ENCODE assay signal across 1 cellular context in the genomic region with DNA sequence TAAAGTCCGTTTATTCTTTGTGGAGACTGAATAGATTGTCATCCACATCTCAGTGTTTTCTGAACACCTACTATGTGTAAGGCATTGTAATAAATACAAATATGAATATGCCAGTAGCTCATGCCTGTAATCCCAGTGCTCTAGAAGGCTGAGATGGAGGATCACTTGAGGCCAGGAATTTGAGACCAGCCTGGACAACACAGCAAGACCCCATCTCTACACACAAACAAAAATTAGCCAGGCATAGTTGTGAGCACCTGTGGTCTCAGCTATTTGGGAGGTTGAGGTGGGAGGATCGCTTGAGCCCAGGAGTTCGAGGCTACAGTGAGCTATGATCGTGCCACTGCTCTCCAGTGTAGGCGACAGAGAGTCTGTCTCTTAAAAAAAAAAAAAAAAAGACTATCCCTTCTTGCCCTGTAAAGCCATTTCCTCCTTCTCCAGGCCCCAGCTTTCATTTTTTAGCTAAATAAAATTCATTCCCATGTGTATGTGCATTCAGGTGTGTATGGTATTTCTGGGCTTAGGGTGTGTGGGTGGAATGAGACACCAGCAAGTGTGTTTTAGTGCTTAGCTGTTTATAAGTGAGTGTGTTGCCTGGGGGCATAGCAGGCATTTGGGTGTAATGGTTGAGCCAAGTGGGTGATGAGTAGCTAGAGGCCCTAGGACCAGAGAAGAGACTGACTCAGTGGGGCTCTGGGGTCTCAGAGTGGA.
TF ChIP-seq lines count a peak whose summit lies in the region.

No MANE protein-coding gene starts in this region.

TF ChIP-seq in HepG2, 621 proteins besides CTCF, POLR2A, EP300 and RAD21:
- TF ChIP-seq, protein P1, sequence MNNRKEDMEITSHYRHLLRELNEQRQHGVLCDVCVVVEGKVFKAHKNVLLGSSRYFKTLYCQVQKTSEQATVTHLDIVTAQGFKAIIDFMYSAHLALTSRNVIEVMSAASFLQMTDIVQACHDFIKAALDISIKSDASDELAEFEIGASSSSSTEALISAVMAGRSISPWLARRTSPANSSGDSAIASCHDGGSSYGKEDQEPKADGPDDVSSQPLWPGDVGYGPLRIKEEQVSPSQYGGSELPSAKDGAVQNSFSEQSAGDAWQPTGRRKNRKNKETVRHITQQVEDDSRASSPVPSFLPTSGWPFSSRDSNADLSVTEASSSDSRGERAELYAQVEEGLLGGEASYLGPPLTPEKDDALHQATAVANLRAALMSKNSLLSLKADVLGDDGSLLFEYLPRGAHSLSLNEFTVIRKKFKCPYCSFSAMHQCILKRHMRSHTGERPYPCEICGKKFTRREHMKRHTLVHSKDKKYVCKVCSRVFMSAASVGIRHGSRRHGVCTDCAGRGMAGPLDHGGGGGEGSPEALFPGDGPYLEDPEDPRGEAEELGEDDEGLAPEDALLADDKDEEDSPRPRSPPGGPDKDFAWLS (CRISPR knock-in tag; IDR thresholded peaks at IDR 0.05; ENCODE audit: borderline replicate concordance), result no peak
- TF ChIP-seq, protein P2, sequence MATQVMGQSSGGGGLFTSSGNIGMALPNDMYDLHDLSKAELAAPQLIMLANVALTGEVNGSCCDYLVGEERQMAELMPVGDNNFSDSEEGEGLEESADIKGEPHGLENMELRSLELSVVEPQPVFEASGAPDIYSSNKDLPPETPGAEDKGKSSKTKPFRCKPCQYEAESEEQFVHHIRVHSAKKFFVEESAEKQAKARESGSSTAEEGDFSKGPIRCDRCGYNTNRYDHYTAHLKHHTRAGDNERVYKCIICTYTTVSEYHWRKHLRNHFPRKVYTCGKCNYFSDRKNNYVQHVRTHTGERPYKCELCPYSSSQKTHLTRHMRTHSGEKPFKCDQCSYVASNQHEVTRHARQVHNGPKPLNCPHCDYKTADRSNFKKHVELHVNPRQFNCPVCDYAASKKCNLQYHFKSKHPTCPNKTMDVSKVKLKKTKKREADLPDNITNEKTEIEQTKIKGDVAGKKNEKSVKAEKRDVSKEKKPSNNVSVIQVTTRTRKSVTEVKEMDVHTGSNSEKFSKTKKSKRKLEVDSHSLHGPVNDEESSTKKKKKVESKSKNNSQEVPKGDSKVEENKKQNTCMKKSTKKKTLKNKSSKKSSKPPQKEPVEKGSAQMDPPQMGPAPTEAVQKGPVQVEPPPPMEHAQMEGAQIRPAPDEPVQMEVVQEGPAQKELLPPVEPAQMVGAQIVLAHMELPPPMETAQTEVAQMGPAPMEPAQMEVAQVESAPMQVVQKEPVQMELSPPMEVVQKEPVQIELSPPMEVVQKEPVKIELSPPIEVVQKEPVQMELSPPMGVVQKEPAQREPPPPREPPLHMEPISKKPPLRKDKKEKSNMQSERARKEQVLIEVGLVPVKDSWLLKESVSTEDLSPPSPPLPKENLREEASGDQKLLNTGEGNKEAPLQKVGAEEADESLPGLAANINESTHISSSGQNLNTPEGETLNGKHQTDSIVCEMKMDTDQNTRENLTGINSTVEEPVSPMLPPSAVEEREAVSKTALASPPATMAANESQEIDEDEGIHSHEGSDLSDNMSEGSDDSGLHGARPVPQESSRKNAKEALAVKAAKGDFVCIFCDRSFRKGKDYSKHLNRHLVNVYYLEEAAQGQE (IDR thresholded peaks at IDR 0.05; ENCODE audit: borderline replicate concordance in 1 of 2, low read depth in 1 of 2, low read length in 2 of 2), result no peak
- TF ChIP-seq NR2C2 (CRISPR knock-in tag; IDR thresholded peaks at IDR 0.05; ENCODE audit: borderline replicate concordance), result no peak
- TF ChIP-seq, protein P3, sequence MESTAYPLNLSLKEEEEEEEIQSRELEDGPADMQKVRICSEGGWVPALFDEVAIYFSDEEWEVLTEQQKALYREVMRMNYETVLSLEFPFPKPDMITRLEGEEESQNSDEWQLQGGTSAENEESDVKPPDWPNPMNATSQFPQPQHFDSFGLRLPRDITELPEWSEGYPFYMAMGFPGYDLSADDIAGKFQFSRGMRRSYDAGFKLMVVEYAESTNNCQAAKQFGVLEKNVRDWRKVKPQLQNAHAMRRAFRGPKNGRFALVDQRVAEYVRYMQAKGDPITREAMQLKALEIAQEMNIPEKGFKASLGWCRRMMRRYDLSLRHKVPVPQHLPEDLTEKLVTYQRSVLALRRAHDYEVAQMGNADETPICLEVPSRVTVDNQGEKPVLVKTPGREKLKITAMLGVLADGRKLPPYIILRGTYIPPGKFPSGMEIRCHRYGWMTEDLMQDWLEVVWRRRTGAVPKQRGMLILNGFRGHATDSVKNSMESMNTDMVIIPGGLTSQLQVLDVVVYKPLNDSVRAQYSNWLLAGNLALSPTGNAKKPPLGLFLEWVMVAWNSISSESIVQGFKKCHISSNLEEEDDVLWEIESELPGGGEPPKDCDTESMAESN (CRISPR knock-in tag; conservative IDR thresholded peaks at IDR 0.05), result no peak
- TF ChIP-seq, protein P4, sequence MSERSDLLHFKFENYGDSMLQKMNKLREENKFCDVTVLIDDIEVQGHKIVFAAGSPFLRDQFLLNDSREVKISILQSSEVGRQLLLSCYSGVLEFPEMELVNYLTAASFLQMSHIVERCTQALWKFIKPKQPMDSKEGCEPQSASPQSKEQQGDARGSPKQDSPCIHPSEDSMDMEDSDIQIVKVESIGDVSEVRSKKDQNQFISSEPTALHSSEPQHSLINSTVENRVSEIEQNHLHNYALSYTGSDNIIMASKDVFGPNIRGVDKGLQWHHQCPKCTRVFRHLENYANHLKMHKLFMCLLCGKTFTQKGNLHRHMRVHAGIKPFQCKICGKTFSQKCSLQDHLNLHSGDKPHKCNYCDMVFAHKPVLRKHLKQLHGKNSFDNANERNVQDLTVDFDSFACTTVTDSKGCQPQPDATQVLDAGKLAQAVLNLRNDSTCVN (CRISPR knock-in tag; IDR thresholded peaks at IDR 0.05; ENCODE audit: borderline replicate concordance), result no peak
- 0 out of 2 replicates have a peak, but pooled peaks have one; percentile 27 for TF ChIP-seq ZNF121 (CRISPR knock-in tag; IDR thresholded peaks at IDR 0.05)
- TF ChIP-seq HHEX (CRISPR knock-in tag; IDR thresholded peaks at IDR 0.05), result no peak
- TF ChIP-seq ZKSCAN1 (IDR thresholded peaks at IDR 0.05; ENCODE audit: low read length), result peak; percentile 19; the same call in 1 of the 2 replicates
- TF ChIP-seq, protein P5, sequence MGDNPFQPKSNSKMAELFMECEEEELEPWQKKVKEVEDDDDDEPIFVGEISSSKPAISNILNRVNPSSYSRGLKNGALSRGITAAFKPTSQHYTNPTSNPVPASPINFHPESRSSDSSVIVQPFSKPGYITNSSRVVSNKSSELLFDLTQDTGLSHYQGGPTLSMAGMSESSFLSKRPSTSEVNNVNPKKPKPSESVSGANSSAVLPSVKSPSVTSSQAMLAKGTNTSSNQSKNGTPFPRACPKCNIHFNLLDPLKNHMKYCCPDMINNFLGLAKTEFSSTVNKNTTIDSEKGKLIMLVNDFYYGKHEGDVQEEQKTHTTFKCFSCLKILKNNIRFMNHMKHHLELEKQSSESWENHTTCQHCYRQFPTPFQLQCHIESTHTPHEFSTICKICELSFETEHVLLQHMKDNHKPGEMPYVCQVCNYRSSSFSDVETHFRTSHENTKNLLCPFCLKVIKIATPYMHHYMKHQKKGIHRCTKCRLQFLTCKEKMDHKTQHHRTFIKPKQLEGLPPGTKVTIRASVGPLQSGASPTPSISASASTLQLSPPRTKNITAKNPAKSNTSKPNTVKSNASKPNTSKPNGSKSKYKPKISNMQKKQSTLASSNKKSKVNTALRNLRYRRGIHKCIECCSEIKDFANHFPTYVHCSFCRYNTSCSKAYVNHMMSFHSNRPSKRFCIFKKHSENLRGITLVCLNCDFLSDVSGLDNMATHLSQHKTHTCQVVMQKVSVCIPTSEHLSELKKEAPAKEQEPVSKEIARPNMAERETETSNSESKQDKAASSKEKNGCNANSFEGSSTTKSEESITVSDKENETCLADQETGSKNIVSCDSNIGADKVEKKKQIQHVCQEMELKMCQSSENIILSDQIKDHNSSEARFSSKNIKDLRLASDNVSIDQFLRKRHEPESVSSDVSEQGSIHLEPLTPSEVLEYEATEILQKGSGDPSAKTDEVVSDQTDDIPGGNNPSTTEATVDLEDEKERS (CRISPR knock-in tag; IDR thresholded peaks at IDR 0.05), result no peak
